8 cellular contexts compared by ENCODE assay signal in the genomic region with DNA sequence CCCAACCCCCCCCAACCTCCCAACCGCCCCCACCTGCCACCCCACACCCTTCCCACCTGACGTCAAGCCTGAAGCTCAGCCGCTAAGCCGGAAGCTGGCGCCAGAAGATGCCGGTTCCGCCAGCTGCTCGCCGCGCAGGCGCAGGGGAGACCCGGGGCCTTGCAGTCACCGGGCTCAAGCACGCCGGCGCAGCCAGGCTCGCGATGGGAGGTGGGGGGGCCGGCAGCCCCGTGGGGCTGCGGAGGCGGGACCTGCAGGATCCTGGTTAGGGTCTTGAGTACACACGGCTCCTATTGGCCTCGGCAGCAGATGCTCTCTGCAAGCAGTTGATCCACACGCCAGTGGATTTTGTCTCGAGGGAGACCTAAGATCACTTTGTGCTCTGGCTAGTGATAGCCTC. TPM values are rescaled to one million over a fixed set of nuclear protein-coding genes. Genes with fewer than 3 reads are reported as not detected.
DNase-seq lines count a peak whose midpoint lies in the region; ATAC-seq and TF ChIP-seq lines count a peak whose summit lies in the region.

A gene (minus strand): TSS at position 109 of the 400 bp plus-strand sequence. CDS start 4,268 bp downstream, outside the sequence.

- H3K9me3 ChIP-seq in KOPT-K1 (ENCODE audit: insufficient read depth, low read length, poor library complexity, severe bottlenecking) = no peaks in the 10 kb centered on the region
- no peaks in the 10 kb centered on the region for H3K9me3 ChIP-seq in Peyer's patch

- no peaks in the 10 kb centered on the region for H3K9me3 Mint-ChIP-seq in naive B cell
- no peaks in the 10 kb centered on the region for H3K9me3 Mint-ChIP-seq in stimulated activated effector memory CD8-positive, alpha-beta T cell treated with anti-CD3 and anti-CD28 coated beads, Interleukin-12 subunit alpha, Interleukin-12 subunit beta, amount 100 ng/mL, for 72 hours

- no peaks in the 10 kb centered on the region for H3K27me3 Mint-ChIP-seq in naive B cell

- TF ChIP-seq CTCF in Peyer's patch (IDR thresholded peaks at IDR 0.05) = no peak

- peak within 1 kb of the TSS; percentile 99 for H3K27ac ChIP-seq in KOPT-K1 (ENCODE audit: low read depth, low read length, poor library complexity, severe bottlenecking)
- peak within 1 kb of the TSS in 3 of 4 donors; percentile 13 to 75 (median 45) for H3K27ac ChIP-seq in Peyer's patch

- peak in 1 of 2 donors; percentile 15 for TF ChIP-seq POLR2A in Peyer's patch (IDR thresholded peaks at IDR 0.05)

- H3K4me1 Mint-ChIP-seq in naive B cell = peaks cover 38 to 76% (median 48%) of the 10 kb centered on the region in 3 donors
- H3K4me1 Mint-ChIP-seq in stimulated activated effector memory CD8-positive, alpha-beta T cell treated with anti-CD3 and anti-CD28 coated beads, Interleukin-12 subunit alpha, Interleukin-12 subunit beta, amount 100 ng/mL, for 72 hours = peaks cover 26% of the 10 kb centered on the region

- peaks cover 6% of the 10 kb centered on the region in 2 donors for H3K36me3 Mint-ChIP-seq in naive B cell
- H3K36me3 Mint-ChIP-seq in stimulated activated effector memory CD8-positive, alpha-beta T cell treated with anti-CD3 and anti-CD28 coated beads, Interleukin-12 subunit alpha, Interleukin-12 subunit beta, amount 100 ng/mL, for 72 hours = peaks cover 27% of the 10 kb centered on the region

- peak within 1 kb of the TSS; percentile 36 to 59 (median 48) for H3K4me3 ChIP-seq in Peyer's patch

- no peaks in the 10 kb centered on the region for H3K27me3 ChIP-seq in Peyer's patch

- H3K36me3 ChIP-seq in KOPT-K1 (ENCODE audit: insufficient read depth, low read length) = peaks cover 5% of the 10 kb centered on the region
- H3K36me3 ChIP-seq in Peyer's patch = peaks cover 0 to 7% (median 0%) of the 10 kb centered on the region in 3 donors

- H3K4me3 Mint-ChIP-seq in naive B cell = peak within 1 kb of the TSS; percentile 83 to 100 (median 96)
- peak within 1 kb of the TSS; percentile 96 for H3K4me3 Mint-ChIP-seq in stimulated activated effector memory CD8-positive, alpha-beta T cell treated with anti-CD3 and anti-CD28 coated beads, Interleukin-12 subunit alpha, Interleukin-12 subunit beta, amount 100 ng/mL, for 72 hours

- peak within 1 kb of the TSS; percentile 94 to 98 (median 97) for H3K27ac Mint-ChIP-seq in naive B cell
- H3K27ac Mint-ChIP-seq in stimulated activated effector memory CD8-positive, alpha-beta T cell treated with anti-CD3 and anti-CD28 coated beads, Interleukin-12 subunit alpha, Interleukin-12 subunit beta, amount 100 ng/mL, for 72 hours = peak within 1 kb of the TSS; percentile 99

- DNase-seq in DMS79 treated with DMSO at 0.1 percent for 48 hours (lab: John Stamatoyannopoulos, UW) (peak; percentile 95), Peyer's patch (peak; percentile 88 to 96 (median 90)), activated T-helper 1 cell treated with Interleukin-2 at 50 U/mL for 16 hours (ENCODE audit: low read depth) (peak; percentile 86), fibroblast of gingiva (ENCODE audit: low read depth) (peak; percentile 89), naive B cell (peak; percentile 94)
- peak; percentile 73 to 88 for DNase-seq in stimulated activated effector memory CD8-positive, alpha-beta T cell treated with anti-CD3 and anti-CD28 coated beads, Interleukin-12 subunit alpha, Interleukin-12 subunit beta, amount 100 ng/mL, for 72 hours (ENCODE audit: low spot score in 2 of 2)

- peak; percentile 58 for ATAC-seq in GM21786 (IDR thresholded peaks at IDR 0.05; ENCODE audit: unreplicated experiment)
- peak; percentile 60 to 68 for ATAC-seq in naive B cell (ENCODE audit: low read depth in 2 of 2)
- ATAC-seq in stimulated activated effector memory CD8-positive, alpha-beta T cell treated with anti-CD3 and anti-CD28 coated beads, Interleukin-12 subunit alpha, Interleukin-12 subunit beta, amount 100 ng/mL, for 72 hours = peak; percentile 82

- peaks cover 0 to 44% (median 9%) of the 10 kb centered on the region in 4 donors for H3K4me1 ChIP-seq in Peyer's patch

RNA-seq across cellular contexts. Expression of the gene that starts here (rescaled TPM):
- 10 to 100 TPM in 2 of 4 donors, 1 to 10 TPM in 2; 4.1 to 12.3 (median 10.6) TPM for total RNA-seq in Peyer's patch
- polyA plus RNA-seq in naive B cell (ENCODE audit: low read depth in 6 of 6) = 10 to 100 TPM in 4 of 6 donors, 1 to 10 TPM in 2; 8.7 to 13.2 (median 11.2) TPM

Comparison
In these comparisons a context has a peak if more than half of its experiments do, and no peak if none do; other contexts are left out.
1. Peak in every context shown above with its lines: DNase-seq, ATAC-seq, H3K4me3 ChIP-seq and H3K27ac ChIP-seq.